Comparison of ENCODE assay signal across 8 cellular contexts in the genomic region with DNA sequence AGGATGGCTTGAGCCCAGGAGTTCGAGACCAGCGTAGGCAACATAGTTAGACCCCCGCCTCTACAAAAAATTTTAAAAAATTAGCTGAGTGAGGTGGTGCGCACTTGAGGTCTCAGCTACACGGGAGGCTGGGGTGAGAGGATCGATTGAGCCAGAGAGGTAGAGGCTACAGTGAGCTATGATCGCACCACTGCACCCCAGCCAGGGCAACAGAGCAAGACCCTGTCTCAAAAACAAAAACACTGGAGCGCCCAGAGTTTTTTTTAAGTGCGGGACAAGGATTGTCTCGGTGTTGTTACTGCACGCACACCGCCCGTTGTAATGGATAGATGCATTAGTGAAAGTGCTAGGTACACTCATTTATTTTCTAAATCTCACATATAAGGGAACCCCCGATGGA. TPM values are rescaled to one million over a fixed set of nuclear protein-coding genes. Genes with fewer than 3 reads are reported as not detected.
DNase-seq lines count a peak whose midpoint lies in the region; ATAC-seq, FAIRE-seq and TF ChIP-seq lines count a peak whose summit lies in the region.

No MANE protein-coding gene starts in this region.

- H3K4me2 ChIP-seq in OCI-LY1 (ENCODE audit: low read length) (peak overlapping the region; percentile 83), endothelial cell of umbilical vein (ENCODE audit: insufficient read depth, low read length) (peak overlapping the region; percentile 66)

- TF ChIP-seq POLR2A in endothelial cell of umbilical vein (IDR thresholded peaks at IDR 0.05; ENCODE audit: low read depth, low read length) (no peak), ovary (IDR thresholded peaks at IDR 0.05) (no peak)

- POLR2A ChIA-PET in endothelial cell of umbilical vein (lab: Charles Lee), result no interaction called here

- no peak for TF ChIP-seq EP300 in ovary (IDR thresholded peaks at IDR 0.05)

- dilution Hi-C loops in endothelial cell of umbilical vein (cut with MboI; ENCODE audit: extremely low pct_ligation_motif_present, low sequenced_read_pairs), result no loop called here

- intact Hi-C loops in endothelial cell of umbilical vein (cut with micrococcal nuclease), result loop anchor here (1.0 kb wide), 1 partner anchor 61 kb away; no protein-coding TSS in a partner anchor
- intact Hi-C loops in ovary (cut with DNase I), result loop anchor here in 1 of 4 donors (5.0 kb wide), 1 partner anchor 61 kb away; no protein-coding TSS in a partner anchor

- H2AFZ ChIP-seq in OCI-LY1 (ENCODE audit: low read length) (no peak overlapping the region), endothelial cell of umbilical vein (ENCODE audit: low read depth, low read length) (peak overlapping the region; percentile 90)

- no peaks in the 10 kb centered on the region for H3K9me2 ChIP-seq in OCI-LY1 (ENCODE audit: low read depth, low read length)

- no peaks in the 10 kb centered on the region; the same call in 1 of the 2 replicates for H3F3A ChIP-seq in OCI-LY1 (ENCODE audit: insufficient read depth, low read length)

- H3K9me1 ChIP-seq in endothelial cell of umbilical vein (replicated peaks; ENCODE audit: control insufficient read depth, extremely low read depth, insufficient read depth, low read length), result no peaks in the 10 kb centered on the region

- H4K20me1 ChIP-seq in OCI-LY1 (ENCODE audit: insufficient read depth, low read length), result no peaks in the 10 kb centered on the region
- H4K20me1 ChIP-seq in endothelial cell of umbilical vein (replicated peaks; ENCODE audit: control insufficient read depth, extremely low read depth, insufficient read depth, low read length), result no peaks in the 10 kb centered on the region

- BruUV-seq in endothelial cell of umbilical vein (replicated peaks; lab: Mats Ljungman, UMichigan), result no TSS peak

- H3K79me2 ChIP-seq in OCI-LY1 (ENCODE audit: insufficient read depth, low read length) (no peaks in the 10 kb centered on the region), endothelial cell of umbilical vein (ENCODE audit: control insufficient read depth, insufficient read depth, low read length) (no peaks in the 10 kb centered on the region)

- H3K4me1 ChIP-seq in ES-I3 (ENCODE audit: insufficient read depth, low read length) (peaks cover 16% of the 10 kb centered on the region), OCI-LY1 (ENCODE audit: insufficient read depth, low read length, severe bottlenecking) (peaks cover 54% of the 10 kb centered on the region), endothelial cell of umbilical vein (ENCODE audit: control insufficient read depth, extremely low read depth, insufficient read depth, low read length) (peaks cover 25% of the 10 kb centered on the region), ovary (ENCODE audit: insufficient read depth) (peaks cover 4% of the 10 kb centered on the region)

- no peak for ATAC-seq in HG02870 (IDR thresholded peaks at IDR 0.05; ENCODE audit: unreplicated experiment)

- H3K27me3 ChIP-seq in OCI-LY1 (ENCODE audit: insufficient read depth, low read length) (no peaks in the 10 kb centered on the region), endothelial cell of umbilical vein (ENCODE audit: control insufficient read depth in 2 of 2, insufficient read depth in 2 of 2, low read length in 2 of 2) (peaks cover 4 to 12% of the 10 kb centered on the region in 2 experiments), ovary (no peaks in the 10 kb centered on the region)

- H3K4me3 ChIP-seq in OCI-LY1 (ENCODE audit: low read depth, low read length, poor library complexity, severe bottlenecking) (peak overlapping the region; percentile 69), endothelial cell of umbilical vein (replicated peaks in 1 of 3; ENCODE audit: insufficient read depth in 1 of 3, low read depth in 1 of 3, low read length in 3 of 3) (peak overlapping the region; percentile 44 to 52 (median 49)), ovary (peak overlapping the region; percentile 47)

- H3K36me3 ChIP-seq in ES-I3 (ENCODE audit: insufficient read depth, low read length) (no peaks in the 10 kb centered on the region), OCI-LY1 (ENCODE audit: insufficient read depth, low read length) (peaks cover 3% of the 10 kb centered on the region; the same call in 1 of the 2 replicates), endothelial cell of umbilical vein (ENCODE audit: control insufficient read depth in 2 of 2, extremely low read depth in 1 of 2, insufficient read depth in 2 of 2, low read length in 2 of 2) (no peaks in the 10 kb centered on the region), ovary (no peaks in the 10 kb centered on the region)

- TF ChIP-seq CTCF in OCI-LY1 (IDR thresholded peaks at IDR 0.05; ENCODE audit: low read length) (no peak), endothelial cell of umbilical vein (IDR thresholded peaks at IDR 0.05; ENCODE audit: extremely low read depth in 1 of 2, insufficient read depth in 1 of 2, low read depth in 1 of 2, low read length in 2 of 2) (no peak), ovary (IDR thresholded peaks at IDR 0.05) (no peak)

- H3K9ac ChIP-seq in ES-I3 (ENCODE audit: low read depth, low read length), result peak overlapping the region; percentile 55
- H3K9ac ChIP-seq in OCI-LY1 (ENCODE audit: low read length), result peak overlapping the region; percentile 74
- no peak overlapping the region for H3K9ac ChIP-seq in endothelial cell of umbilical vein (replicated peaks; ENCODE audit: extremely low read depth, insufficient read depth, low read length)

- H3K27ac ChIP-seq in OCI-LY1 (ENCODE audit: low read depth, low read length, poor library complexity, severe bottlenecking) (peak overlapping the region; percentile 85), endothelial cell of umbilical vein (ENCODE audit: insufficient read depth, low read depth, low read length) (no peak overlapping the region), ovary (no peak overlapping the region)

- no peak for DNase-seq in endothelial cell of umbilical vein (ENCODE audit: low read depth, low spot score)
- DNase-seq in ovary, result no peak
- no peak for DNase-seq in NCI-H2029 treated with DMSO at 0.1 percent for 48 hours (lab: John Stamatoyannopoulos, UW)
- DNase-seq in hepatic stellate cell (ENCODE audit: low spot score), result no peak
- no peak for DNase-seq in NCI-H69 (lab: John Stamatoyannopoulos, UW)

- CTCF ChIA-PET in endothelial cell of umbilical vein (lab: Charles Lee), result interaction anchor here (1.5 kb wide), 1 partner anchor 14 kb away, joined by 7 read pairs; no protein-coding TSS in a partner anchor

- H3K9me3 ChIP-seq in ES-I3 (ENCODE audit: control insufficient read depth, insufficient read depth, low read length) (no peaks in the 10 kb centered on the region), OCI-LY1 (ENCODE audit: low read length) (no peaks in the 10 kb centered on the region), endothelial cell of umbilical vein (replicated peaks; ENCODE audit: control insufficient read depth, insufficient read depth, low read length) (no peaks in the 10 kb centered on the region), ovary (no peaks in the 10 kb centered on the region)

- WGBS in ovary, 3 donors, result 34 to 40% (median 37%) methylated on average over 14 of the region's 14 CpGs

- no peak for FAIRE-seq in endothelial cell of umbilical vein (lab: Jason Lieb, UNC)

TF ChIP-seq in endothelial cell of umbilical vein, 7 proteins besides CTCF, POLR2A, EP300 and RAD21:
- TF ChIP-seq EZH2 (IDR thresholded peaks at IDR 0.05; ENCODE audit: borderline replicate concordance, low read depth, low read length, severe bottlenecking) (no peak), MYC (IDR thresholded peaks at IDR 0.05; ENCODE audit: low read depth, low read length) (no peak), FOS (IDR thresholded peaks at IDR 0.05; ENCODE audit: borderline replicate concordance, insufficient read depth, low read length) (no peak), MAX (IDR thresholded peaks at IDR 0.05; ENCODE audit: insufficient read depth, insufficient read length) (no peak), JUN (IDR thresholded peaks at IDR 0.05; ENCODE audit: borderline replicate concordance, insufficient read depth, insufficient read length, low read depth) (no peak), GATA2 (IDR thresholded peaks at IDR 0.05; ENCODE audit: insufficient read depth, insufficient read length, low read depth, low read length) (no peak), POLR2AphosphoS5 (IDR thresholded peaks at IDR 0.05; ENCODE audit: insufficient read depth, low read depth, low read length) (no peak)
TF ChIP-seq in endothelial cell of umbilical vein: peak in this region for 0.

RNA-seq across cellular contexts. Expression of gene PIK3CD, which starts 37.1 kb away (rescaled TPM):
- 5.2 and 7.3 TPM in 2 replicates for total RNA-seq in endothelial cell of umbilical vein
- polyA plus RNA-seq in endothelial cell of umbilical vein, result 3.5 and 3.9 TPM in 2 replicates
- 2.9 and 3.2 TPM in 2 replicates for polyA plus RNA-seq in endothelial cell of umbilical vein (2011; cell fraction: cytosol; rRNA removed)
- polyA plus RNA-seq in endothelial cell of umbilical vein (2011; cell fraction: nucleus; rRNA removed), result 11.2 and 14.6 TPM in 2 replicates
- polyA plus RNA-seq in endothelial cell of umbilical vein (2012), result 5.4 and 5.7 TPM in 2 replicates
- polyA minus RNA-seq in endothelial cell of umbilical vein, result 5.0 and 5.3 TPM in 2 replicates
- polyA minus RNA-seq in endothelial cell of umbilical vein (2011; cell fraction: cytosol; rRNA and poly(A)+ RNA removed), result 1.0 TPM
- 5.0 and 5.8 TPM in 2 replicates for polyA minus RNA-seq in endothelial cell of umbilical vein (2011; cell fraction: nucleus; rRNA and poly(A)+ RNA removed)
- 1 to 10 TPM; 4.2 to 9.2 (median 8.3) TPM for total RNA-seq in ovary
- 1 to 10 TPM; 3.7 to 6.7 TPM for polyA plus RNA-seq in ovary
